Comparison of ENCODE assay signal across 8 cellular contexts in genomic region chr1:144560717-144561246, GRCh38. TPM values are rescaled to one million over a fixed set of nuclear protein-coding genes. Genes with fewer than 3 reads are reported as not detected.
A peak's percentile ranks its signal among the peaks of the same experiment; 100 is the strongest.
DNase-seq lines count a peak whose midpoint lies in the region; ATAC-seq and TF ChIP-seq lines count a peak whose summit lies in the region.
"Not testable (repeated sequence)": the region's sequence is repeated elsewhere in the genome, so short reads cannot be mapped to it uniquely, and the experiment has no call there.

No MANE protein-coding gene starts in this region.

- H3K4me3 ChIP-seq in BE2C (ENCODE audit: low read depth, low read length) = peak overlapping the region; percentile 26
- H3K4me3 ChIP-seq in Panc1 (ENCODE audit: low read depth in 2 of 2, low read length in 2 of 2) = peak overlapping the region in 1 of 2 experiments; percentile 8; a peak in 1 of 4 replicates
- peak overlapping the region; percentile 27 for H3K4me3 ChIP-seq in lower lobe of right lung

- not testable (repeated sequence) for H3K27me3 ChIP-seq in BE2C; Panc1 (ENCODE audit: control insufficient read depth, insufficient read depth, low read length); lower lobe of right lung (ENCODE audit: low read depth)

- in situ Hi-C loops in Panc1 (cut with HindIII; ENCODE audit: low pct_unique_long_range_greater_than_20kb, low sequenced_read_pairs) = not testable (repeated sequence)

- H3K27me3 Mint-ChIP-seq in effector memory CD8-positive, alpha-beta T cell = not testable (repeated sequence)

- peaks cover 34% of the 10 kb centered on the region for H3K36me3 Mint-ChIP-seq in effector memory CD8-positive, alpha-beta T cell (ENCODE audit: insufficient read depth)

- DNase-seq in BE2C = peak; percentile 84
- not testable (repeated sequence) for DNase-seq in Panc1 (ENCODE audit: low read depth, low spot score)
- DNase-seq in activated T-cell treated with anti-CD3 and anti-CD28 coated beads for 4 hours = peak; percentile 47
- peak; percentile 64 to 79 (median 64) for DNase-seq in effector memory CD8-positive, alpha-beta T cell
- peak; percentile 47 for DNase-seq in lower lobe of right lung
- DNase-seq in stimulated activated CD4-positive, alpha-beta T cell treated with anti-CD3 and anti-CD28 coated beads, Interleukin-4, amount 100 ng/mL, for 24 hours = peak; percentile 79

- not testable (repeated sequence) for H3K27ac ChIP-seq in Panc1 (ENCODE audit: low read length)
- H3K27ac ChIP-seq in lower lobe of right lung = peak overlapping the region; percentile 60

- H3K4me1 Mint-ChIP-seq in effector memory CD8-positive, alpha-beta T cell (ENCODE audit: low read depth in 2 of 2) = not testable (repeated sequence)

- H3K4me3 Mint-ChIP-seq in effector memory CD8-positive, alpha-beta T cell = peak overlapping the region; percentile 75 to 81

- intact Hi-C loops in Panc1 (cut with micrococcal nuclease; ENCODE audit: unreplicated experiment); lower lobe of right lung (cut with DNase I): not testable (repeated sequence)

- peak; percentile 48 for ATAC-seq in GM19438 (IDR thresholded peaks at IDR 0.05; ENCODE audit: low read depth, unreplicated experiment)
- peak; percentile 43 for ATAC-seq in HG03469 (IDR thresholded peaks at IDR 0.05; ENCODE audit: unreplicated experiment)
- peak; percentile 76 for ATAC-seq in Panc1
- peak; percentile 68 for ATAC-seq in effector memory CD8-positive, alpha-beta T cell (replicated peaks)
- ATAC-seq in lower lobe of right lung = peak; percentile 91 to 94

- not testable (repeated sequence) for H3K9me3 ChIP-seq in BE2C; Panc1 (ENCODE audit: control insufficient read depth, insufficient read depth, low read depth, low read length); lower lobe of right lung

- not testable (repeated sequence) for H3K4me1 ChIP-seq in BE2C; Panc1 (ENCODE audit: control insufficient read depth, insufficient read depth, low read length); lower lobe of right lung

- POLR2A ChIA-PET in Panc1 (lab: Charles Lee) = not testable (repeated sequence)

- H3K27ac Mint-ChIP-seq in effector memory CD8-positive, alpha-beta T cell = peak overlapping the region; percentile 99

- not testable (repeated sequence) for H3K9me3 Mint-ChIP-seq in effector memory CD8-positive, alpha-beta T cell

- CTCF ChIA-PET in Panc1 (lab: Charles Lee) = not testable (repeated sequence)

- not testable (repeated sequence) for TF ChIP-seq CTCF in BE2C (IDR thresholded peaks at IDR 0.05; ENCODE audit: low read depth, low read length); Panc1 (IDR thresholded peaks at IDR 0.05); lower lobe of right lung (IDR thresholded peaks at IDR 0.05)

- not testable (repeated sequence) for BruUV-seq in Panc1 (replicated peaks; lab: Mats Ljungman, UMichigan)

- H3K36me3 ChIP-seq in BE2C; Panc1 (ENCODE audit: control insufficient read depth, insufficient read depth, low read length); lower lobe of right lung: not testable (repeated sequence)

RNA-seq across cellular contexts. Expression of gene PPIAL4F, which starts 31.9 kb away (rescaled TPM):
- not detected for polyA plus RNA-seq in BE2C (2012; ENCODE audit: insufficient read depth, insufficient read length, low read depth)
- total RNA-seq in Panc1 (2021; ENCODE audit: unreplicated experiment) (not detected), lower lobe of right lung (not detected)
- not detected for polyA plus RNA-seq in Panc1 (2012; ENCODE audit: insufficient read length)
